8 cellular contexts compared by ENCODE assay signal in genomic region chr5:128201065-128201926, GRCh38.
DNase-seq lines count a peak whose midpoint lies in the region; ATAC-seq lines count a peak whose summit lies in the region.

No MANE protein-coding gene starts in this region.

- DNase-seq in COLO668 (lab: John Stamatoyannopoulos, UW; ENCODE audit: unreplicated experiment) (peak; percentile 84), NT2/D1 (ENCODE audit: low read depth, low spot score) (peak; percentile 40), activated T-cell treated with anti-CD3 and anti-CD28 coated beads for 4 hours (peak; percentile 81), myocyte (ENCODE audit: low read depth) (peak; percentile 75)
- peak; percentile 63 for DNase-seq in stimulated activated CD8-positive, alpha-beta memory T cell treated with anti-CD3 and anti-CD28 coated beads, Interleukin-7, amount 100 ng/mL, for 24 hours (ENCODE audit: low read depth)

- no peak overlapping the region for H3K4me3 ChIP-seq in NT2/D1 (ENCODE audit: insufficient read length, low read depth)

- peak; percentile 84 for ATAC-seq in GM19438 (IDR thresholded peaks at IDR 0.05; ENCODE audit: low read depth, unreplicated experiment)
- peak; percentile 94 for ATAC-seq in HG03469 (IDR thresholded peaks at IDR 0.05; ENCODE audit: unreplicated experiment)
- peak; percentile 88 for ATAC-seq in esophagus mucosa

- H3K4me1 ChIP-seq in NT2/D1 (ENCODE audit: insufficient read depth, insufficient read length), result no peaks in the 10 kb centered on the region

- H3K27me3 ChIP-seq in NT2/D1 (ENCODE audit: insufficient read depth, insufficient read length), result peaks cover 6% of the 10 kb centered on the region

- no peaks in the 10 kb centered on the region for H3K9me3 ChIP-seq in NT2/D1 (ENCODE audit: insufficient read depth, low read length)

- H3K36me3 ChIP-seq in NT2/D1 (ENCODE audit: insufficient read depth, insufficient read length, low read length), result no peaks in the 10 kb centered on the region

- no peak overlapping the region for H3K9ac ChIP-seq in NT2/D1 (ENCODE audit: insufficient read length, low read depth)
